In the genomic region with DNA sequence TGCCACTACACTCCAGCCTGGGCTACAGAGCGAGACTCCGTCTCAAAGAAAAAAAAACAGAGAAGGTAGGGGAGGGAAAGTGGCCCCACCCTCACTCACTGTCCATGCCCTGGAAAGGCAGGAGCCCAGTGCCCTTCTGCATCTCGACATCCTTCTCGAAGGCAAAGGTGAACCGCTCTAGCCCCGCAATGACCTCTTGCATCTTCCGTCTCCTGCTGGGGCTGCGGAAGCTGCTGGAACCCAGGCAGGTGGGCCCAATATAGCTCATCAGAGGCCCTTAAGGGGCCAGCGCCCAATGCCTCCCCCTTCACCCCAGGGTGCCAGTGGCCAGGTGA, we compare ENCODE assay signal across 17 cellular contexts. TPM values are rescaled to one million over a fixed set of nuclear protein-coding genes. Genes with fewer than 3 reads are reported as not detected.
A peak's percentile ranks its signal among the peaks of the same experiment; 100 is the strongest.
DNase-seq lines count a peak whose midpoint lies in the region; FAIRE-seq and TF ChIP-seq lines count a peak whose summit lies in the region.
"Had no signal": no experiment of that assay in that cellular context is flagged by ENCODE, and none has a peak within 500 bp of the region (broad histone marks: within the 10 kb centered on the region; RNA-seq: fewer than 3 reads in every experiment).

CPSF4L (minus strand) TSS at position 264 of the 335 bp plus-strand sequence; CDS start at position 202, 62 bp downstream.

- H3K4me2 ChIP-seq in mammary epithelial cell (ENCODE audit: insufficient read depth, low read depth, low read length): peak within 1 kb of the TSS; percentile 65
- no peak within 1 kb of the TSS for H3K4me2 ChIP-seq in osteoblast (ENCODE audit: insufficient read depth, low read length)

- H2AFZ ChIP-seq in mammary epithelial cell (ENCODE audit: low read depth, low read length): peak within 1 kb of the TSS; percentile 88
- no peak within 1 kb of the TSS for H2AFZ ChIP-seq in osteoblast (ENCODE audit: low read length)

- DNase-seq in mammary epithelial cell (no peak), small intestine (no peak), HT-29 (ENCODE audit: low spot score) (no peak), EL (no peak), uterus (no peak), osteoblast (ENCODE audit: insufficient read length, low spot score, missing footprints) (no peak)
- DNase-seq: activated naive CD4-positive, alpha-beta T cell treated with anti-CD3 and anti-CD28 coated beads, Interleukin-2, amount 50 U/mL, for 16 hours; gastrocnemius medialis; NCI-H446; T-cell had no signal

- no peak for TF ChIP-seq RAD21 in liver (IDR thresholded peaks at IDR 0.05)

- dilution Hi-C loops in mammary epithelial cell (cut with HindIII; ENCODE audit: low sequenced_read_pairs): no loop called here

- CTCF ChIA-PET in mammary epithelial cell (lab: Charles Lee; ENCODE audit: low non-redundant PET): no interaction called here

- no peaks in the 10 kb centered on the region for H3K36me3 ChIP-seq in HUES48 (ENCODE audit: control insufficient read depth, insufficient read depth, low read length)
- no peaks in the 10 kb centered on the region for H3K36me3 ChIP-seq in mammary epithelial cell (ENCODE audit: insufficient read depth, low read length)
- no peaks in the 10 kb centered on the region for H3K36me3 ChIP-seq in liver (ENCODE audit: control insufficient read depth in 4 of 4, insufficient read depth in 3 of 4, low read depth in 1 of 4, low read length in 3 of 4)
- H3K36me3 ChIP-seq in small intestine (ENCODE audit: control insufficient read depth in 2 of 2, insufficient read depth in 2 of 2, low read length in 2 of 2): no peaks in the 10 kb centered on the region
- H3K36me3 ChIP-seq in uterus: no peaks in the 10 kb centered on the region
- H3K36me3 ChIP-seq in osteoblast (ENCODE audit: insufficient read depth, low read length): no peaks in the 10 kb centered on the region
- H3K36me3 ChIP-seq: cardiac muscle cell, gastrocnemius medialis had no signal

- H3K4me1 ChIP-seq in HUES48 (ENCODE audit: control insufficient read depth, insufficient read depth, low read length): peaks cover 20% of the 10 kb centered on the region
- H3K4me1 ChIP-seq in mammary epithelial cell (ENCODE audit: insufficient read depth, low read length): peaks cover 16% of the 10 kb centered on the region
- H3K4me1 ChIP-seq in liver (ENCODE audit: control insufficient read depth in 4 of 4, insufficient read depth in 4 of 4, low read length in 3 of 4): peaks cover 2 to 11% (median 9%) of the 10 kb centered on the region in 4 donors
- peaks cover 0 to 3% of the 10 kb centered on the region in 2 donors for H3K4me1 ChIP-seq in small intestine (ENCODE audit: control insufficient read depth in 2 of 2, insufficient read depth in 1 of 2, low read depth in 1 of 2, low read length in 1 of 2)
- H3K4me1 ChIP-seq in uterus: no peaks in the 10 kb centered on the region
- H3K4me1 ChIP-seq in osteoblast (ENCODE audit: insufficient read depth, low read length): no peaks in the 10 kb centered on the region
- H3K4me1 ChIP-seq: gastrocnemius medialis had no signal

- TF ChIP-seq POLR2A in uterus (IDR thresholded peaks at IDR 0.05): no peak

- no peaks in the 10 kb centered on the region for H4K20me1 ChIP-seq in mammary epithelial cell (ENCODE audit: insufficient read depth, low read length)
- H4K20me1 ChIP-seq in osteoblast (ENCODE audit: insufficient read depth, low read length): no peaks in the 10 kb centered on the region

- H3K27me3 ChIP-seq in HUES48 (ENCODE audit: control insufficient read depth, insufficient read depth, low read length) (peaks cover 14% of the 10 kb centered on the region), mammary epithelial cell (ENCODE audit: insufficient read depth, low read length) (no peaks in the 10 kb centered on the region), liver (ENCODE audit: control insufficient read depth in 4 of 4, insufficient read depth in 4 of 4, low read length in 3 of 4) (no peaks in the 10 kb centered on the region), small intestine (ENCODE audit: control insufficient read depth in 2 of 2, insufficient read depth in 2 of 2, low read length in 2 of 2) (no peaks in the 10 kb centered on the region), uterus (no peaks in the 10 kb centered on the region), osteoblast (ENCODE audit: insufficient read depth, low read length) (no peaks in the 10 kb centered on the region)
- H3K27me3 ChIP-seq: cardiac muscle cell, gastrocnemius medialis had no signal

- in situ Hi-C loops in mammary epithelial cell (cut with MboI; ENCODE audit: low sequenced_read_pairs in 2 of 2): no loop called here

- intact Hi-C loops in mammary epithelial cell (cut with micrococcal nuclease) (no loop called here), uterus (cut with DNase I; ENCODE audit: low total_unique reads) (no loop called here)

- H3K9ac ChIP-seq in HUES48 (ENCODE audit: low read depth, low read length) (no peak within 1 kb of the TSS), mammary epithelial cell (ENCODE audit: insufficient read depth, low read length) (peak within 1 kb of the TSS; percentile 34), liver (ENCODE audit: low read depth in 1 of 2, low read length in 2 of 2) (no peak within 1 kb of the TSS)

- WGBS in mammary epithelial cell (ENCODE audit: low coverage, missing lambda C conversion rate): 90% methylated on average over 6 of the region's 9 CpGs
- WGBS in liver: 92% methylated on average over 9 of the region's 9 CpGs
- 66 to 88% (median 68%) methylated on average over 9 of the region's 9 CpGs for WGBS in small intestine, 3 donors

- H3K79me2 ChIP-seq in mammary epithelial cell (ENCODE audit: insufficient read depth, low read length) (no peaks in the 10 kb centered on the region), osteoblast (ENCODE audit: insufficient read depth, low read length) (no peaks in the 10 kb centered on the region)

- no TSS peak for BruUV-seq in mammary epithelial cell (replicated peaks; lab: Mats Ljungman, UMichigan)

- H3K9me3 ChIP-seq in HUES48 (ENCODE audit: control insufficient read depth, insufficient read depth, low read length) (no peaks in the 10 kb centered on the region), mammary epithelial cell (replicated peaks; ENCODE audit: insufficient read depth, low read length) (no peaks in the 10 kb centered on the region), liver (ENCODE audit: control insufficient read depth in 4 of 4, low read length in 3 of 4) (no peaks in the 10 kb centered on the region), small intestine (ENCODE audit: control insufficient read depth, low read depth) (no peaks in the 10 kb centered on the region), uterus (no peaks in the 10 kb centered on the region), osteoblast (ENCODE audit: low read depth, low read length) (no peaks in the 10 kb centered on the region)
- H3K9me3 ChIP-seq: gastrocnemius medialis had no signal

- H3K27ac ChIP-seq in HUES48 (ENCODE audit: low read depth, low read length): peak within 1 kb of the TSS; percentile 66
- peak within 1 kb of the TSS; percentile 35 for H3K27ac ChIP-seq in mammary epithelial cell (ENCODE audit: insufficient read depth, low read depth, low read length)
- H3K27ac ChIP-seq in liver (ENCODE audit: low read depth in 1 of 2, low read length in 2 of 2): peak within 1 kb of the TSS; percentile 61 to 77
- peak within 1 kb of the TSS; percentile 24 to 59 for H3K27ac ChIP-seq in small intestine (ENCODE audit: low read depth in 1 of 2, low read length in 1 of 2)
- no peak within 1 kb of the TSS for H3K27ac ChIP-seq in uterus
- no peak within 1 kb of the TSS for H3K27ac ChIP-seq in osteoblast (ENCODE audit: low read depth, low read length)
- H3K27ac ChIP-seq: cardiac muscle cell, gastrocnemius medialis had no signal

- 0 out of 2 replicates have a peak within 1 kb of the TSS, but pooled peaks have one; percentile 31 for H3K4me3 ChIP-seq in HUES48 (ENCODE audit: low read depth, low read length)
- H3K4me3 ChIP-seq in mammary epithelial cell (replicated peaks in 1 of 3; ENCODE audit: insufficient read depth in 1 of 3, low read depth in 2 of 3, low read length in 3 of 3): peak within 1 kb of the TSS in 1 of 3 experiments; percentile 16
- H3K4me3 ChIP-seq in liver (ENCODE audit: low read depth in 1 of 3, low read length in 3 of 3): peak within 1 kb of the TSS in 1 of 3 donors; percentile 34
- H3K4me3 ChIP-seq in small intestine (ENCODE audit: low read depth in 1 of 2, low read length in 2 of 2): no peak within 1 kb of the TSS
- no peak within 1 kb of the TSS for H3K4me3 ChIP-seq in uterus
- H3K4me3 ChIP-seq in osteoblast (ENCODE audit: insufficient read depth, low read length): no peak within 1 kb of the TSS
- H3K4me3 ChIP-seq: cardiac muscle cell, gastrocnemius medialis, K562 had no signal

- TF ChIP-seq CTCF in mammary epithelial cell (conservative IDR thresholded peaks at IDR 0.05 in 1 of 2, IDR thresholded peaks at IDR 0.05 in 1 of 2; ENCODE audit: extremely low read depth in 1 of 2, insufficient read depth in 1 of 2, low read depth in 1 of 2, low read length in 2 of 2) (no peak), liver (IDR thresholded peaks at IDR 0.05; ENCODE audit: low read depth, low read length, missing input control) (no peak), uterus (IDR thresholded peaks at IDR 0.05) (no peak), osteoblast (IDR thresholded peaks at IDR 0.05; ENCODE audit: extremely low read depth, low read depth, low read length) (no peak)

- FAIRE-seq in small intestine (lab: Jason Lieb, UNC): no peak
- FAIRE-seq: GM18507, K562 had no signal

TF ChIP-seq in liver, 16 proteins besides CTCF, POLR2A, EP300 and RAD21 (continues in another document):
- TF ChIP-seq GABPA (IDR thresholded peaks at IDR 0.05 in 1 of 2, conservative IDR thresholded peaks at IDR 0.05 in 1 of 2) (no peak), SP1 (IDR thresholded peaks at IDR 0.05) (no peak)

RNA-seq across cellular contexts. Expression of gene CPSF4L, which starts in this region (rescaled TPM):
- not detected for total RNA-seq in mammary epithelial cell
- not detected for polyA plus RNA-seq in mammary epithelial cell
- polyA minus RNA-seq in mammary epithelial cell: not detected
- total RNA-seq in liver: not detected
- polyA plus RNA-seq in liver: not detected
- polyA plus RNA-seq in small intestine: not detected
- total RNA-seq in HT-29 (2014; rRNA removed; shearing (Covaris generic)): 0.13 TPM in 1 of 2 replicates, not detected in the other
- under 1 TPM in 1 of 4 donors, not detected in 3; 0.34 TPM for total RNA-seq in uterus
- not detected in 2 replicates for total RNA-seq in osteoblast
- total RNA-seq: cardiac muscle cell, gastrocnemius medialis, K562, kidney epithelial cell, sciatic nerve, T-cell had no signal
- polyA plus RNA-seq: cardiac muscle cell, K562 had no signal

Comparison
In these comparisons a context has a peak if more than half of its experiments do, and no peak if none do; other contexts are left out.
1. H3K27ac ChIP-seq: peak in HUES48 (single experiment), mammary epithelial cell (single experiment), liver (2 of 2) and small intestine (2 of 2); none in uterus (0 of 2) and osteoblast (single experiment).